Comparison of ENCODE assay signal across 27 cellular contexts in genomic region chr10:28619465-28619864, GRCh38. TPM values are rescaled to one million over a fixed set of nuclear protein-coding genes. Genes with fewer than 3 reads are reported as not detected.
"Had no signal": no experiment of that assay in that cellular context is flagged by ENCODE, and none has a peak within 500 bp of the region (broad histone marks: within the 10 kb centered on the region; RNA-seq: fewer than 3 reads in every experiment).

No MANE protein-coding gene starts in this region.

- H3K4me1 ChIP-seq: Peyer's patch, SJCRH30 had no signal

- H3K27ac Mint-ChIP-seq: activated CD4-positive, alpha-beta memory T cell treated with anti-CD3 and anti-CD28 coated beads, Interleukin-2, amount 10 ng/mL, durations not matched to agents 7 days and 5 days; activated CD4-positive, alpha-beta T cell treated with anti-CD3 and anti-CD28 coated beads, Interleukin-2, amount 10 ng/mL, durations not matched to agents 7 days and 5 days; activated naive CD4-positive, alpha-beta T cell treated with anti-CD3 and anti-CD28 coated beads for 36 hours; activated naive CD8-positive, alpha-beta T cell; activated T-helper 17 cell treated with anti-CD3 and anti-CD28 coated beads, Interleukin-2, amount 50 U/mL, for 72 hours; brain; T-helper 1 cell treated with Interleukin-12 subunit alpha and Interleukin-12 subunit beta and Interleukin-4 antibody, amounts not matched to agents 30 μg/mL and 1 μg/mL, for 36 hours; WTC11 had no signal

- DNase-seq: activated CD4-positive, alpha-beta memory T cell treated with anti-CD3 and anti-CD28 coated beads, Interleukin-2, amount 10 ng/mL, durations not matched to agents 7 days and 5 days; activated CD4-positive, alpha-beta T cell treated with anti-CD3 and anti-CD28 coated beads for 1 hour; activated CD4-positive, alpha-beta T cell treated with anti-CD3 and anti-CD28 coated beads, Interleukin-2, amount 10 ng/mL, durations not matched to agents 7 days and 5 days; activated gamma-delta T cell; activated naive CD4-positive, alpha-beta T cell treated with anti-CD3 and anti-CD28 coated beads for 36 hours; activated T-cell treated with anti-CD3 and anti-CD28 coated beads for 4 hours; activated T-cell treated with anti-CD3 and anti-CD28 coated beads, Interleukin-2, amount 50 U/mL, for 48 hours; amygdala; NCI-H1092 treated with DMSO at 0.1 percent for 48 hours; NCI-H1417 treated with DMSO at 0.1 percent for 48 hours; NCI-H1694; NCI-H2029; NCI-H510A treated with DMSO at 0.1 percent for 48 hours; NCI-H69; NK-92 treated with Interleukin-12 subunit alpha and Interleukin-12 subunit beta, amount 100 ng/mL, for 24 hours; Peyer's patch; Right ventricle myocardium superior; SJCRH30; SK-N-SH had no signal

- H3K4me3 Mint-ChIP-seq: activated CD4-positive, alpha-beta memory T cell treated with anti-CD3 and anti-CD28 coated beads, Interleukin-2, amount 10 ng/mL, durations not matched to agents 7 days and 5 days; activated CD4-positive, alpha-beta T cell treated with anti-CD3 and anti-CD28 coated beads, Interleukin-2, amount 10 ng/mL, durations not matched to agents 7 days and 5 days; activated naive CD4-positive, alpha-beta T cell treated with anti-CD3 and anti-CD28 coated beads for 36 hours; activated naive CD8-positive, alpha-beta T cell; activated T-helper 17 cell treated with anti-CD3 and anti-CD28 coated beads, Interleukin-2, amount 50 U/mL, for 72 hours; brain; central memory CD8-positive, alpha-beta T cell; T-helper 1 cell treated with Interleukin-12 subunit alpha and Interleukin-12 subunit beta and Interleukin-4 antibody, amounts not matched to agents 30 μg/mL and 1 μg/mL, for 36 hours; WTC11 had no signal

- H3K27ac ChIP-seq: KMS-11, Peyer's patch, RWPE1, SJCRH30 had no signal

- H3K4me2 ChIP-seq: KMS-11, SK-N-SH had no signal

- H3K27me3 ChIP-seq: Peyer's patch, SJCRH30 had no signal

- H3K4me3 ChIP-seq: Peyer's patch, SJCRH30 had no signal

- H3K9me3 ChIP-seq: Peyer's patch, SJCRH30, SK-N-SH had no signal

- H3K9me3 Mint-ChIP-seq: activated CD4-positive, alpha-beta memory T cell treated with anti-CD3 and anti-CD28 coated beads, Interleukin-2, amount 10 ng/mL, durations not matched to agents 7 days and 5 days; activated CD4-positive, alpha-beta T cell treated with anti-CD3 and anti-CD28 coated beads, Interleukin-2, amount 10 ng/mL, durations not matched to agents 7 days and 5 days; activated naive CD4-positive, alpha-beta T cell treated with anti-CD3 and anti-CD28 coated beads for 36 hours; activated T-helper 17 cell treated with anti-CD3 and anti-CD28 coated beads, Interleukin-2, amount 50 U/mL, for 72 hours; brain; central memory CD8-positive, alpha-beta T cell; T-helper 1 cell treated with Interleukin-12 subunit alpha and Interleukin-12 subunit beta and Interleukin-4 antibody, amounts not matched to agents 30 μg/mL and 1 μg/mL, for 36 hours; WTC11 had no signal

- H3K9me2 ChIP-seq: SK-N-SH had no signal

- H3K27me3 Mint-ChIP-seq: activated CD4-positive, alpha-beta memory T cell treated with anti-CD3 and anti-CD28 coated beads, Interleukin-2, amount 10 ng/mL, durations not matched to agents 7 days and 5 days; activated CD4-positive, alpha-beta T cell treated with anti-CD3 and anti-CD28 coated beads, Interleukin-2, amount 10 ng/mL, durations not matched to agents 7 days and 5 days; activated naive CD8-positive, alpha-beta T cell; activated T-helper 17 cell treated with anti-CD3 and anti-CD28 coated beads, Interleukin-2, amount 50 U/mL, for 72 hours; brain; central memory CD8-positive, alpha-beta T cell had no signal

- H3K4me1 Mint-ChIP-seq: activated CD4-positive, alpha-beta T cell treated with anti-CD3 and anti-CD28 coated beads, Interleukin-2, amount 10 ng/mL, durations not matched to agents 7 days and 5 days; activated T-helper 17 cell treated with anti-CD3 and anti-CD28 coated beads, Interleukin-2, amount 50 U/mL, for 72 hours; brain; central memory CD8-positive, alpha-beta T cell had no signal

- ATAC-seq: activated T-helper 17 cell treated with anti-CD3 and anti-CD28 coated beads, Interleukin-2, amount 50 U/mL, for 72 hours; WTC11 had no signal

RNA-seq across cellular contexts. Expression of gene BAMBI, which starts 57.9 kb away (rescaled TPM):
- total RNA-seq: activated CD4-positive, alpha-beta T cell treated with anti-CD3 and anti-CD28 coated beads, Interleukin-2, amount 10 ng/mL, durations not matched to agents 7 days and 5 days; activated T-helper 17 cell treated with anti-CD3 and anti-CD28 coated beads, Interleukin-2, amount 50 U/mL, for 72 hours had no signal
